In the genomic region with DNA sequence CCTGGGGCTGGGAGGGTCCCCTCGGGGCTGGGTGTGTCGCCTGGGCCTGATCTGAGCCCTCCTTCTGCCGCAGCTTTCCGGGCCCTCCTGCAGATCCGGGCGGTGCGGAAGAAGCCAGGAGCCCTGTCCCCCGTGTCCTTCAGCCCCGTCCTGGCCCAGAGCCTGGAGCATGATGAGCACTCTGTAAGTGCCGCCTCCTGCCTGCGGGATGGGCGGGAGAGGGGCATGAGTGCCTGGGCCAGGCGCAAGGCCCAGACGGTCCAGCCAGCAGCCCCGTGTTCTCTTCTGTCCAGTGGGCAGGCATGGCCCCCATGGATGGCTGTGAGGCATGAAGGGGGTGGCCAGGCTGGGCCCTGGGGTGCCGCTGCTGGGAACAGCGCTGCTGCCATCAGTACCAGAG, we compare ENCODE assay signal across 11 cellular contexts. TPM values are rescaled to one million over a fixed set of nuclear protein-coding genes. Genes with fewer than 3 reads are reported as not detected.
A peak's percentile ranks its signal among the peaks of the same experiment; 100 is the strongest.
DNase-seq lines count a peak whose midpoint lies in the region; ATAC-seq and TF ChIP-seq lines count a peak whose summit lies in the region.
"Had no signal": no experiment of that assay in that cellular context is flagged by ENCODE, and none has a peak within 500 bp of the region (broad histone marks: within the 10 kb centered on the region; RNA-seq: fewer than 3 reads in every experiment).

No MANE protein-coding gene starts in this region.

- H3K27me3 Mint-ChIP-seq in T-helper 2 cell treated with Interferon-gamma antibody and Interleukin-4, amounts not matched to agents 5 μg/mL and 100 μg/mL, for 36 hours (ENCODE audit: low read depth): no peaks in the 10 kb centered on the region

- no peak for DNase-seq in T-helper 2 cell treated with Interferon-gamma antibody and Interleukin-4, amounts not matched to agents 5 μg/mL and 100 μg/mL, for 36 hours (ENCODE audit: low spot score)
- DNase-seq in T-helper 2 cell (no peak), heart right ventricle (peak; percentile 80 to 81), gastrocnemius medialis (peak in 1 of 2 donors; percentile 83), AML-193 (lab: John Stamatoyannopoulos, UW) (no peak)
- DNase-seq: activated gamma-delta T cell, COR-L47, HFFc6, NCI-H1048 had no signal

- no peak overlapping the region for H3K27ac Mint-ChIP-seq in T-helper 2 cell treated with Interferon-gamma antibody and Interleukin-4, amounts not matched to agents 5 μg/mL and 100 μg/mL, for 36 hours

- TF ChIP-seq POLR2A in gastrocnemius medialis (IDR thresholded peaks at IDR 0.05): no peak

- H3K36me3 Mint-ChIP-seq in T-helper 2 cell treated with Interferon-gamma antibody and Interleukin-4, amounts not matched to agents 5 μg/mL and 100 μg/mL, for 36 hours (ENCODE audit: low read depth): peaks cover 26% of the 10 kb centered on the region

- TF ChIP-seq CTCF in heart right ventricle (IDR thresholded peaks at IDR 0.05): no peak
- no peak for TF ChIP-seq CTCF in gastrocnemius medialis (IDR thresholded peaks at IDR 0.05 in 4 of 5, conservative IDR thresholded peaks at IDR 0.05 in 1 of 5)

- H3K27ac ChIP-seq in heart right ventricle: peak overlapping the region; percentile 80 to 91 (median 87)
- H3K27ac ChIP-seq in gastrocnemius medialis: peak overlapping the region; percentile 52 to 79 (median 76)

- intact Hi-C loops in heart right ventricle (cut with DNase I): loop anchor here in 2 of 10 donors (5.0 kb wide), 2 partner anchors 40 to 50 kb away; no protein-coding TSS in a partner anchor
- intact Hi-C loops in gastrocnemius medialis (cut with DNase I; ENCODE audit: low total_unique reads): no loop called here

- H3K4me1 ChIP-seq in heart right ventricle (peaks cover 5 to 62% (median 30%) of the 10 kb centered on the region in 9 donors), gastrocnemius medialis (peaks cover 2 to 21% of the 10 kb centered on the region in 2 donors)

- H3K36me3 ChIP-seq in heart right ventricle: peaks cover 0 to 81% (median 0%) of the 10 kb centered on the region in 9 donors
- peaks cover 0 to 33% of the 10 kb centered on the region in 2 donors for H3K36me3 ChIP-seq in gastrocnemius medialis

- WGBS in heart right ventricle, 2 donors: 52 to 62% methylated on average over 17 of the region's 17 CpGs

- H3K4me1 Mint-ChIP-seq in T-helper 2 cell treated with Interferon-gamma antibody and Interleukin-4, amounts not matched to agents 5 μg/mL and 100 μg/mL, for 36 hours (ENCODE audit: low read depth): peaks cover 21% of the 10 kb centered on the region

- H3K9me3 Mint-ChIP-seq in T-helper 2 cell treated with Interferon-gamma antibody and Interleukin-4, amounts not matched to agents 5 μg/mL and 100 μg/mL, for 36 hours: no peaks in the 10 kb centered on the region
- H3K9me3 Mint-ChIP-seq: HFFc6 had no signal

- H3K4me3 Mint-ChIP-seq in T-helper 2 cell treated with Interferon-gamma antibody and Interleukin-4, amounts not matched to agents 5 μg/mL and 100 μg/mL, for 36 hours: peak overlapping the region; percentile 65
- H3K4me3 Mint-ChIP-seq: HFFc6 had no signal

- H3K4me3 ChIP-seq in heart right ventricle (no peak overlapping the region), gastrocnemius medialis (no peak overlapping the region)

- H3K27me3 ChIP-seq in heart right ventricle (no peaks in the 10 kb centered on the region), gastrocnemius medialis (no peaks in the 10 kb centered on the region)

- H3K9me3 ChIP-seq in heart right ventricle (no peaks in the 10 kb centered on the region), gastrocnemius medialis (no peaks in the 10 kb centered on the region)

- ATAC-seq in heart right ventricle: peak; percentile 72 to 85 (median 79)
- ATAC-seq in gastrocnemius medialis: peak; percentile 33 to 66
- no peak for ATAC-seq in GM18909 (IDR thresholded peaks at IDR 0.05; ENCODE audit: poor library complexity, unreplicated experiment)
- ATAC-seq: activated CD4-positive, CD25-positive, alpha-beta regulatory T cell treated with anti-CD3 and anti-CD28 coated beads, Interleukin-2, amount 50 U/mL, for 24 hours had no signal

- in situ Hi-C loops in gastrocnemius medialis (cut with MboI; ENCODE audit: low sequenced_read_pairs in 4 of 4): no loop called here

RNA-seq across cellular contexts. Expression of a gene that starts 16.0 kb away (rescaled TPM):
- 10 to 100 TPM; 34.1 to 65.7 (median 49.6) TPM for total RNA-seq in heart right ventricle
- polyA plus RNA-seq in heart right ventricle: 10 to 100 TPM; 25.4 to 48.8 TPM
- 10 to 100 TPM in 1 of 4 donors, 1 to 10 TPM in 3; 7.4 to 10.2 (median 8.8) TPM for total RNA-seq in gastrocnemius medialis

RNA-seq across cellular contexts. Expression of a gene that starts 52.8 kb away (rescaled TPM):
- total RNA-seq in heart right ventricle (10 to 100 TPM; 32.2 to 73.5 (median 42.9) TPM), gastrocnemius medialis (10 to 100 TPM; 33.8 to 62.9 (median 55.0) TPM)
- 10 to 100 TPM; 19.2 to 20.3 TPM for polyA plus RNA-seq in heart right ventricle

RNA-seq across cellular contexts. Expression of a gene that starts 56.7 kb away (rescaled TPM):
- 10 to 100 TPM in 1 of 10 donors, 1 to 10 TPM in 9; 5.1 to 11.4 (median 7.9) TPM for total RNA-seq in heart right ventricle
- 10 to 100 TPM; 12.4 to 33.7 TPM for polyA plus RNA-seq in heart right ventricle
- 10 to 100 TPM in 1 of 4 donors, 1 to 10 TPM in 3; 6.7 to 16.6 (median 9.0) TPM for total RNA-seq in gastrocnemius medialis

RNA-seq across cellular contexts. Expression of a gene that starts 56.9 kb away (rescaled TPM):
- total RNA-seq in heart right ventricle (1 to 10 TPM in 4 of 10 donors, under 1 TPM in 4, not detected in 2; 0.32 to 1.9 (median 1.1) TPM), gastrocnemius medialis (1 to 10 TPM in 2 of 4 donors, under 1 TPM in 2; 0.44 to 1.2 (median 0.91) TPM)
- polyA plus RNA-seq in heart right ventricle: 1 to 10 TPM; 1.1 to 1.3 TPM

Comparison
In these comparisons a context has a peak if more than half of its experiments do, and no peak if none do; other contexts are left out.
1. DNase-seq: peak in heart right ventricle (2 of 2); none in T-helper 2 cell treated with Interferon-gamma antibody and Interleukin-4, amounts not matched to agents 5 μg/mL and 100 μg/mL, for 36 hours (single experiment), T-helper 2 cell (0 of 5) and AML-193 (0 of 2).